ENCODE assay signal across 1 cellular context in genomic region chr19:38685666-38686529, GRCh38.
TF ChIP-seq lines count a peak whose summit lies in the region.

No MANE protein-coding gene starts in this region.

TF ChIP-seq in H1, 55 proteins besides CTCF, POLR2A, EP300 and RAD21 (continued from another document):
- TF ChIP-seq RBBP5 (IDR thresholded peaks at IDR 0.05; ENCODE audit: borderline replicate concordance, low read depth, low read length), result no peak
